23 cellular contexts compared by ENCODE assay signal in the genomic region with DNA sequence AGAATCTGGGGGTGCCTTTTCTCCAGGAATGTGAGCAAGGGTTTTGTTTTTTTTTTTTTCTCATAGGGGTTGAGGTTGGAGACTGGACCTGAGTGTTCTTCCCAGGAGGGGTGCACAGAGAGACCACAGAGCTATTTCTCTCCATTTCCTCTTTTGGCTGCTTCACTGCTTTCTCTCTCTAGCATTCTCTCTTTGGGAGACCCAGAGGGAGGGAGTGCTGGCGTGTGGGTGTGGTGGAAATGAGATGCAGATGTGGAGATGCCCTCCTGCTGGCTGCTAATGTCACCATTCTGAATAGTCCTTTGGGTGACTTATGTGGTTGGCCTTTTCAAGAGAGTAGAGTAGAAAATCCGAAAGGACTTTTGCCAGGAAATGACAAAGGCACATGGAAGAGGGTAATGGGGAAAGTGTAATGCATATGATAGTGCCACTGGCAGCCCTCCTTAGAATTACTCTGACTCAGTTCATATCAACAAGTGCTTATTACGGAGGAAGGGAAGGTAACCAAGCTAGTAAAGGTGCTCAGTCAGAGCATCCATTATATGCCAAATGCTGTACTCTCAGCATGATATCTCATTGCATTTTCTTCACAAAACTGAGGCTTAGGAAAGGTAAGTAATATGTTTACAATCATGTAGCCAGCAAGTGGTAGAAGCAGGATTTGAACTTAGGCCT. TPM values are rescaled to one million over a fixed set of nuclear protein-coding genes. Genes with fewer than 3 reads are reported as not detected.
DNase-seq lines count a peak whose midpoint lies in the region; ATAC-seq and TF ChIP-seq lines count a peak whose summit lies in the region.
"Had no signal": no experiment of that assay in that cellular context is flagged by ENCODE, and none has a peak within 500 bp of the region (broad histone marks: within the 10 kb centered on the region; RNA-seq: fewer than 3 reads in every experiment).

No MANE protein-coding gene starts in this region.

- H3K9me3 Mint-ChIP-seq in natural killer cell (no peaks in the 10 kb centered on the region), glutamatergic neuron (ENCODE audit: unreplicated experiment) (peaks cover 5% of the 10 kb centered on the region), type B pancreatic cell (no peaks in the 10 kb centered on the region)
- no peaks in the 10 kb centered on the region for H3K9me3 Mint-ChIP-seq in natural killer cell treated with Interleukin-12 subunit alpha and Interleukin-12 subunit beta and Interleukin-15 and Interleukin-18, amount 100 ng/mL, for 72 hours
- H3K9me3 Mint-ChIP-seq: activated T-helper 2 cell treated with anti-CD3 and anti-CD28 coated beads, Interferon-gamma antibody, Interleukin-2, Interleukin-4, amounts not matched to agents 10 μg/mL and 5 μg/mL and 100 μg/mL, durations not matched to agents 14 hours and 24 hours and 36 hours had no signal

- H3K27me3 Mint-ChIP-seq in natural killer cell (ENCODE audit: low read depth in 2 of 2) (peaks cover 40 to 43% of the 10 kb centered on the region in 2 donors), glutamatergic neuron (ENCODE audit: unreplicated experiment) (peaks cover 3% of the 10 kb centered on the region), type B pancreatic cell (peaks cover 76% of the 10 kb centered on the region)
- H3K27me3 Mint-ChIP-seq in natural killer cell treated with Interleukin-12 subunit alpha and Interleukin-12 subunit beta and Interleukin-15 and Interleukin-18, amount 100 ng/mL, for 72 hours: peaks cover 35 to 65% of the 10 kb centered on the region in 2 donors

- DNase-seq in natural killer cell (no peak), NCI-H345 (lab: John Stamatoyannopoulos, UW) (peak; percentile 55), glutamatergic neuron (no peak), type B pancreatic cell (ENCODE audit: extremely low spot score, unreplicated experiment) (no peak), globus pallidus (ENCODE audit: low spot score) (no peak), activated gamma-delta T cell (lab: John Stamatoyannopoulos, UW) (no peak)
- no peak for DNase-seq in natural killer cell treated with Interleukin-12 subunit alpha and Interleukin-12 subunit beta and Interleukin-15 and Interleukin-18, amount 100 ng/mL, for 72 hours (ENCODE audit: low spot score)
- DNase-seq: activated CD4-positive, CD25-positive, alpha-beta regulatory T cell treated with anti-CD3 and anti-CD28 coated beads, Interleukin-2, amount 50 U/mL, for 72 hours; amygdala; central memory CD4-positive, alpha-beta T cell; COR-L47; immature natural killer cell; NCI-H2029; NCI-H524; psoas muscle; small intestine; stimulated activated CD4-positive, alpha-beta T cell treated with anti-CD3 and anti-CD28 coated beads, Interleukin-4, amount 100 ng/mL, for 1 hour; substantia nigra; T-helper 9 cell had no signal

- intact Hi-C loops in natural killer cell (cut with micrococcal nuclease): no loop called here

- ATAC-seq in natural killer cell: no peak
- no peak for ATAC-seq in natural killer cell treated with Interleukin-12 subunit alpha and Interleukin-12 subunit beta and Interleukin-15 and Interleukin-18, amount 100 ng/mL, for 72 hours
- no peak for ATAC-seq in HG03095 (IDR thresholded peaks at IDR 0.05; ENCODE audit: unreplicated experiment)
- ATAC-seq: psoas muscle had no signal

- H3K36me3 Mint-ChIP-seq in natural killer cell (peaks cover 8% of the 10 kb centered on the region), glutamatergic neuron (ENCODE audit: unreplicated experiment) (no peaks in the 10 kb centered on the region), type B pancreatic cell (no peaks in the 10 kb centered on the region)
- peaks cover 10% of the 10 kb centered on the region for H3K36me3 Mint-ChIP-seq in natural killer cell treated with Interleukin-12 subunit alpha and Interleukin-12 subunit beta and Interleukin-15 and Interleukin-18, amount 100 ng/mL, for 72 hours

- TF ChIP-seq CTCF in natural killer cell (IDR thresholded peaks at IDR 0.05) (no peak), glutamatergic neuron (IDR thresholded peaks at IDR 0.05; ENCODE audit: partially characterized antibody, unreplicated experiment) (no peak), type B pancreatic cell (conservative IDR thresholded peaks at IDR 0.05) (no peak)

- H3K27ac Mint-ChIP-seq in natural killer cell: no peak overlapping the region
- H3K27ac Mint-ChIP-seq in natural killer cell treated with Interleukin-12 subunit alpha and Interleukin-12 subunit beta and Interleukin-15 and Interleukin-18, amount 100 ng/mL, for 72 hours: no peak overlapping the region
- no peak overlapping the region for H3K27ac Mint-ChIP-seq in glutamatergic neuron (ENCODE audit: unreplicated experiment)
- H3K27ac Mint-ChIP-seq in type B pancreatic cell: no peak overlapping the region
- H3K27ac Mint-ChIP-seq: activated T-helper 2 cell treated with anti-CD3 and anti-CD28 coated beads, Interferon-gamma antibody, Interleukin-2, Interleukin-4, amounts not matched to agents 10 μg/mL and 5 μg/mL and 100 μg/mL, durations not matched to agents 14 hours and 24 hours and 36 hours; immature natural killer cell had no signal

- H3K4me1 Mint-ChIP-seq in natural killer cell (no peaks in the 10 kb centered on the region), glutamatergic neuron (ENCODE audit: low read depth, unreplicated experiment) (peaks cover 26% of the 10 kb centered on the region), type B pancreatic cell (ENCODE audit: unreplicated experiment) (peaks cover 4% of the 10 kb centered on the region)
- no peaks in the 10 kb centered on the region for H3K4me1 Mint-ChIP-seq in natural killer cell treated with Interleukin-12 subunit alpha and Interleukin-12 subunit beta and Interleukin-15 and Interleukin-18, amount 100 ng/mL, for 72 hours (ENCODE audit: low read depth in 2 of 2)

- H3K4me3 Mint-ChIP-seq in natural killer cell (peak overlapping the region; percentile 10), glutamatergic neuron (ENCODE audit: unreplicated experiment) (peak overlapping the region; percentile 89), type B pancreatic cell (peak overlapping the region; percentile 64)
- no peak overlapping the region for H3K4me3 Mint-ChIP-seq in natural killer cell treated with Interleukin-12 subunit alpha and Interleukin-12 subunit beta and Interleukin-15 and Interleukin-18, amount 100 ng/mL, for 72 hours

RNA-seq across cellular contexts. Expression of gene SYN2, which starts 1.9 kb away (rescaled TPM):
- total RNA-seq in natural killer cell (under 1 TPM in 2 of 3 donors, not detected in 1; 0.18 to 0.23 TPM), glutamatergic neuron (ENCODE audit: unreplicated experiment) (16.5 TPM), type B pancreatic cell (ENCODE audit: low replicate concordance) (0.62 and 1.2 TPM in 2 replicates)
- total RNA-seq in natural killer cell treated with Interleukin-12 subunit alpha and Interleukin-12 subunit beta and Interleukin-15 and Interleukin-18, amount 100 ng/mL, for 72 hours: not detected
- total RNA-seq: liver, MCF 10A had no signal
